ENCODE assay signal across 1 cellular context in genomic region chr9:37753489-37754190, GRCh38.
TF ChIP-seq lines count a peak whose summit lies in the region.

A gene with protein sequence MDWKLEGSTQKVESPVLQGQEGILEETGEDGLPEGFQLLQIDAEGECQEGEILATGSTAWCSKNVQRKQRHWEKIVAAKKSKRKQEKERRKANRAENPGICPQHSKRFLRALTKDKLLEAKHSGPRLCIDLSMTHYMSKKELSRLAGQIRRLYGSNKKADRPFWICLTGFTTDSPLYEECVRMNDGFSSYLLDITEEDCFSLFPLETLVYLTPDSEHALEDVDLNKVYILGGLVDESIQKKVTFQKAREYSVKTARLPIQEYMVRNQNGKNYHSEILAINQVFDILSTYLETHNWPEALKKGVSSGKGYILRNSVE (plus strand): TSS chr9:37753805. CDS start chr9:37761932, 8,127 bp downstream.

TF ChIP-seq in K562, 482 proteins besides CTCF, POLR2A, EP300 and RAD21 (continued from another document and continues in another):
- TF ChIP-seq CCNT2 (IDR thresholded peaks at IDR 0.05; ENCODE audit: borderline replicate concordance, extremely low read depth, insufficient read length, low read depth, low read length) = no peak
- peak; percentile 79 for TF ChIP-seq EGR1 (conservative IDR thresholded peaks at IDR 0.05)
- no peak for TF ChIP-seq ZKSCAN1 (IDR thresholded peaks at IDR 0.05; ENCODE audit: low read depth, low read length)
- TF ChIP-seq ZNF707 (CRISPR knock-in tag; conservative IDR thresholded peaks at IDR 0.05) = no peak
- TF ChIP-seq, protein P1, sequence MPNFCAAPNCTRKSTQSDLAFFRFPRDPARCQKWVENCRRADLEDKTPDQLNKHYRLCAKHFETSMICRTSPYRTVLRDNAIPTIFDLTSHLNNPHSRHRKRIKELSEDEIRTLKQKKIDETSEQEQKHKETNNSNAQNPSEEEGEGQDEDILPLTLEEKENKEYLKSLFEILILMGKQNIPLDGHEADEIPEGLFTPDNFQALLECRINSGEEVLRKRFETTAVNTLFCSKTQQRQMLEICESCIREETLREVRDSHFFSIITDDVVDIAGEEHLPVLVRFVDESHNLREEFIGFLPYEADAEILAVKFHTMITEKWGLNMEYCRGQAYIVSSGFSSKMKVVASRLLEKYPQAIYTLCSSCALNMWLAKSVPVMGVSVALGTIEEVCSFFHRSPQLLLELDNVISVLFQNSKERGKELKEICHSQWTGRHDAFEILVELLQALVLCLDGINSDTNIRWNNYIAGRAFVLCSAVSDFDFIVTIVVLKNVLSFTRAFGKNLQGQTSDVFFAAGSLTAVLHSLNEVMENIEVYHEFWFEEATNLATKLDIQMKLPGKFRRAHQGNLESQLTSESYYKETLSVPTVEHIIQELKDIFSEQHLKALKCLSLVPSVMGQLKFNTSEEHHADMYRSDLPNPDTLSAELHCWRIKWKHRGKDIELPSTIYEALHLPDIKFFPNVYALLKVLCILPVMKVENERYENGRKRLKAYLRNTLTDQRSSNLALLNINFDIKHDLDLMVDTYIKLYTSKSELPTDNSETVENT (CRISPR knock-in tag; IDR thresholded peaks at IDR 0.05) = no peak
- no peak for TF ChIP-seq WHSC1 (IDR thresholded peaks at IDR 0.05; ENCODE audit: low read length)
- TF ChIP-seq MNT (conservative IDR thresholded peaks at IDR 0.05) = peak; percentile 72 to 86
- TF ChIP-seq SREBF1 (IDR thresholded peaks at IDR 0.05; ENCODE audit: borderline replicate concordance, low read depth, low read length) = no peak
- no peak for TF ChIP-seq ARID2 (IDR thresholded peaks at IDR 0.05)
- no peak for TF ChIP-seq ZNF324 (CRISPR knock-in tag; IDR thresholded peaks at IDR 0.05)
- peak; percentile 27; the same call in 1 of the 2 replicates for TF ChIP-seq CC2D1A (IDR thresholded peaks at IDR 0.05)
- no peak for TF ChIP-seq NCOR1 (IDR thresholded peaks at IDR 0.05)
- TF ChIP-seq EP400 (IDR thresholded peaks at IDR 0.05) = peak; percentile 77; the same call in 1 of the 2 replicates
- no peak for TF ChIP-seq TRIM28 (IDR thresholded peaks at IDR 0.05)
- TF ChIP-seq, protein P2, sequence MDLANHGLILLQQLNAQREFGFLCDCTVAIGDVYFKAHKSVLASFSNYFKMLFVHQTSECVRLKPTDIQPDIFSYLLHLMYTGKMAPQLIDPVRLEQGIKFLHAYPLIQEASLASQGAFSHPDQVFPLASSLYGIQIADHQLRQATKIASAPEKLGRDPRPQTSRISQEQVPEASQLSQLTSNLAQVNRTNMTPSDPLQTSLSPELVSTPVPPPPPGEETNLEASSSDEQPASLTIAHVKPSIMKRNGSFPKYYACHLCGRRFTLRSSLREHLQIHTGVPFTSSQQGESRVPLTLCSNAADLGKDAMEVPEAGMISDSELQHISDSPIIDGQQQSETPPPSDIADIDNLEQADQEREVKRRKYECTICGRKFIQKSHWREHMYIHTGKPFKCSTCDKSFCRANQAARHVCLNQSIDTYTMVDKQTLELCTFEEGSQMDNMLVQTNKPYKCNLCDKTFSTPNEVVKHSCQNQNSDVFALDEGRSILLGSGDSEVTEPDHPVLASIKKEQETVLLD (IDR thresholded peaks at IDR 0.05) = no peak
- no peak for TF ChIP-seq KHSRP (IDR thresholded peaks at IDR 0.05)
- TF ChIP-seq LEF1 (IDR thresholded peaks at IDR 0.05) = no peak
- no peak for TF ChIP-seq ZNF785 (CRISPR knock-in tag; IDR thresholded peaks at IDR 0.05)
- TF ChIP-seq ZFP91 (CRISPR knock-in tag; IDR thresholded peaks at IDR 0.05) = no peak
- TF ChIP-seq, protein P3, sequence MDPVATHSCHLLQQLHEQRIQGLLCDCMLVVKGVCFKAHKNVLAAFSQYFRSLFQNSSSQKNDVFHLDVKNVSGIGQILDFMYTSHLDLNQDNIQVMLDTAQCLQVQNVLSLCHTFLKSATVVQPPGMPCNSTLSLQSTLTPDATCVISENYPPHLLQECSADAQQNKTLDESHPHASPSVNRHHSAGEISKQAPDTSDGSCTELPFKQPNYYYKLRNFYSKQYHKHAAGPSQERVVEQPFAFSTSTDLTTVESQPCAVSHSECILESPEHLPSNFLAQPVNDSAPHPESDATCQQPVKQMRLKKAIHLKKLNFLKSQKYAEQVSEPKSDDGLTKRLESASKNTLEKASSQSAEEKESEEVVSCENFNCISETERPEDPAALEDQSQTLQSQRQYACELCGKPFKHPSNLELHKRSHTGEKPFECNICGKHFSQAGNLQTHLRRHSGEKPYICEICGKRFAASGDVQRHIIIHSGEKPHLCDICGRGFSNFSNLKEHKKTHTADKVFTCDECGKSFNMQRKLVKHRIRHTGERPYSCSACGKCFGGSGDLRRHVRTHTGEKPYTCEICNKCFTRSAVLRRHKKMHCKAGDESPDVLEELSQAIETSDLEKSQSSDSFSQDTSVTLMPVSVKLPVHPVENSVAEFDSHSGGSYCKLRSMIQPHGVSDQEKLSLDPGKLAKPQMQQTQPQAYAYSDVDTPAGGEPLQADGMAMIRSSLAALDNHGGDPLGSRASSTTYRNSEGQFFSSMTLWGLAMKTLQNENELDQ (CRISPR knock-in tag; IDR thresholded peaks at IDR 0.05; ENCODE audit: borderline replicate concordance) = no peak
- TF ChIP-seq SRSF7 (optimal IDR thresholded peaks at IDR 0.05; ENCODE audit: low read depth, low read length) = no peak
- TF ChIP-seq ZNF354B (CRISPR knock-in tag; IDR thresholded peaks at IDR 0.05) = no peak
- no peak for TF ChIP-seq ZFP30 (CRISPR knock-in tag; IDR thresholded peaks at IDR 0.05; ENCODE audit: borderline replicate concordance)
- no peak for TF ChIP-seq BCOR (IDR thresholded peaks at IDR 0.05)
- TF ChIP-seq POU5F1 (IDR thresholded peaks at IDR 0.05; ENCODE audit: borderline replicate concordance, low read depth, low read length, partially characterized antibody) = no peak
- TF ChIP-seq ETV1 (tag; conservative IDR thresholded peaks at IDR 0.05; ENCODE audit: low read depth) = peak; percentile 69
- TF ChIP-seq REST (CRISPR knock-in tag; IDR thresholded peaks at IDR 0.05; ENCODE audit: low read depth) = no peak
- TF ChIP-seq NONO (IDR thresholded peaks at IDR 0.05; ENCODE audit: low read depth in 2 of 2, low read length in 1 of 2) = no peak
- no peak for TF ChIP-seq NCOA6 (IDR thresholded peaks at IDR 0.05)
- peak; percentile 76 for TF ChIP-seq POLR2G (IDR thresholded peaks at IDR 0.05; ENCODE audit: low read depth, low read length)
- TF ChIP-seq HINFP (tag; conservative IDR thresholded peaks at IDR 0.05; ENCODE audit: low read depth) = peak; percentile 65; the same call in 1 of the 2 replicates
- TF ChIP-seq MYC (IDR thresholded peaks at IDR 0.05; ENCODE audit: low read depth, low read length) = peak; percentile 71
- TF ChIP-seq MYC (CRISPR knock-in tag; IDR thresholded peaks at IDR 0.05; ENCODE audit: borderline replicate concordance, low read depth) = peak; percentile 43; the same call in 1 of the 2 replicates
- TF ChIP-seq BRF2 (IDR thresholded peaks at IDR 0.05; ENCODE audit: borderline replicate concordance, insufficient read depth, insufficient read length) = no peak
- TF ChIP-seq KAT8 (IDR thresholded peaks at IDR 0.05; ENCODE audit: low read depth) = no peak
- TF ChIP-seq, protein P4, sequence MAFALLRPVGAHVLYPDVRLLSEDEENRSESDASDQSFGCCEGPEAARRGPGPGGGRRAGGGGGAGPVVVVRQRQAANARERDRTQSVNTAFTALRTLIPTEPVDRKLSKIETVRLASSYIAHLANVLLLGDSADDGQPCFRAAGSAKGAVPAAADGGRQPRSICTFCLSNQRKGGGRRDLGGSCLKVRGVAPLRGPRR (CRISPR knock-in tag; IDR thresholded peaks at IDR 0.05) = no peak
- no peak for TF ChIP-seq TFAM (CRISPR knock-in tag; conservative IDR thresholded peaks at IDR 0.05)
- no peak for TF ChIP-seq KLF1 (tag; IDR thresholded peaks at IDR 0.05)
- peak; percentile 51; the same call in 1 of the 2 replicates for TF ChIP-seq POLR2AphosphoS5 (IDR thresholded peaks at IDR 0.05; ENCODE audit: control insufficient read depth, insufficient read depth, low read depth, low read length)
- TF ChIP-seq KLF16 (IDR thresholded peaks at IDR 0.05) = no peak
- no peak for TF ChIP-seq XRCC4 (IDR thresholded peaks at IDR 0.05; ENCODE audit: extremely low read depth, insufficient read depth, insufficient read length)
- TF ChIP-seq U2AF2 (optimal IDR thresholded peaks at IDR 0.05; ENCODE audit: low read depth, low read length) = no peak
- peak; percentile 71; the same call in 1 of the 2 replicates for TF ChIP-seq ELF2 (CRISPR knock-in tag; IDR thresholded peaks at IDR 0.05)
- no peak for TF ChIP-seq SMARCA4 (IDR thresholded peaks at IDR 0.05)
- peak; percentile 26; the same call in 1 of the 2 replicates for TF ChIP-seq CREB1 (IDR thresholded peaks at IDR 0.05)
- TF ChIP-seq CREB1 (CRISPR knock-in tag; IDR thresholded peaks at IDR 0.05) = peak; percentile 38; the same call in 1 of the 2 replicates
- TF ChIP-seq, protein P5, sequence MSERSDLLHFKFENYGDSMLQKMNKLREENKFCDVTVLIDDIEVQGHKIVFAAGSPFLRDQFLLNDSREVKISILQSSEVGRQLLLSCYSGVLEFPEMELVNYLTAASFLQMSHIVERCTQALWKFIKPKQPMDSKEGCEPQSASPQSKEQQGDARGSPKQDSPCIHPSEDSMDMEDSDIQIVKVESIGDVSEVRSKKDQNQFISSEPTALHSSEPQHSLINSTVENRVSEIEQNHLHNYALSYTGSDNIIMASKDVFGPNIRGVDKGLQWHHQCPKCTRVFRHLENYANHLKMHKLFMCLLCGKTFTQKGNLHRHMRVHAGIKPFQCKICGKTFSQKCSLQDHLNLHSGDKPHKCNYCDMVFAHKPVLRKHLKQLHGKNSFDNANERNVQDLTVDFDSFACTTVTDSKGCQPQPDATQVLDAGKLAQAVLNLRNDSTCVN (CRISPR knock-in tag; IDR thresholded peaks at IDR 0.05) = no peak
- no peak for TF ChIP-seq PHF21A (IDR thresholded peaks at IDR 0.05; ENCODE audit: borderline replicate concordance, low read depth)
- TF ChIP-seq SMAD3 (CRISPR knock-in tag; conservative IDR thresholded peaks at IDR 0.05) = no peak
- no peak for TF ChIP-seq DDX20 (tag; IDR thresholded peaks at IDR 0.05; ENCODE audit: low read depth)
- TF ChIP-seq TCF7L2 (IDR thresholded peaks at IDR 0.05; ENCODE audit: low read depth, low read length) = no peak
- TF ChIP-seq ZNF695 (CRISPR knock-in tag; IDR thresholded peaks at IDR 0.05) = no peak
